26 cellular contexts compared by ENCODE assay signal in genomic region chr14:82963756-82964155, GRCh38.
"Had no signal": no experiment of that assay in that cellular context is flagged by ENCODE, and none has a peak within 500 bp of the region (broad histone marks: within the 10 kb centered on the region; RNA-seq: fewer than 3 reads in every experiment).

No MANE protein-coding gene starts in this region.

- H3K4me3 Mint-ChIP-seq: mesothelial cell of epicardium; naive B cell; natural killer cell; nephron progenitor cell; neural progenitor cell; stimulated activated naive B cell treated with anti-CD40 and anti-IgM and Interleukin-4, amounts not matched to agents 10 μg/mL and 1 μg/mL and 100 μg/mL, for 72 hours had no signal

- H3K4me1 Mint-ChIP-seq: mesothelial cell of epicardium; naive B cell; natural killer cell; nephron progenitor cell; neural progenitor cell; stimulated activated naive B cell treated with anti-CD40 and anti-IgM and Interleukin-4, amounts not matched to agents 10 μg/mL and 1 μg/mL and 100 μg/mL, for 72 hours had no signal

- H3K27ac ChIP-seq: hepatocyte, left ventricle myocardium inferior, neural progenitor cell, neutrophil, right atrium auricular region, right lobe of liver, stomach, testis, thyroid gland, transverse colon, upper lobe of right lung had no signal

- H3K27me3 ChIP-seq: hepatocyte, neural progenitor cell, neutrophil, right atrium auricular region, right lobe of liver, stomach, testis, thyroid gland, transverse colon, upper lobe of right lung had no signal

- H3K9me3 ChIP-seq: left ventricle myocardium inferior, neutrophil, right atrium auricular region, right lobe of liver, stomach, testis, thyroid gland, transverse colon, upper lobe of right lung had no signal

- H3K36me3 ChIP-seq: left ventricle myocardium inferior, neural progenitor cell, neutrophil, right atrium auricular region, right lobe of liver, stomach, thyroid gland, transverse colon, upper lobe of right lung had no signal

- H3K36me3 Mint-ChIP-seq: mesothelial cell of epicardium; naive B cell; natural killer cell; neural progenitor cell; stimulated activated naive B cell treated with anti-CD40 and anti-IgM and Interleukin-4, amounts not matched to agents 10 μg/mL and 1 μg/mL and 100 μg/mL, for 72 hours had no signal

- H3K27ac Mint-ChIP-seq: mesothelial cell of epicardium; natural killer cell; nephron progenitor cell; neural progenitor cell; progenitor cell of endocrine pancreas; stimulated activated naive B cell treated with anti-CD40 and anti-IgM and Interleukin-4, amounts not matched to agents 10 μg/mL and 1 μg/mL and 100 μg/mL, for 72 hours had no signal

- FAIRE-seq: urothelium cell line had no signal

- H3K4me1 ChIP-seq: left ventricle myocardium inferior, neural progenitor cell, right atrium auricular region, right lobe of liver, stomach, testis, thyroid gland, transverse colon, upper lobe of right lung had no signal

- H3K9me3 Mint-ChIP-seq: nephron progenitor cell, neural progenitor cell had no signal

- H3K27me3 Mint-ChIP-seq: naive B cell; progenitor cell of endocrine pancreas; stimulated activated naive B cell treated with anti-CD40 and anti-IgM and Interleukin-4, amounts not matched to agents 10 μg/mL and 1 μg/mL and 100 μg/mL, for 72 hours had no signal

- H3K4me3 ChIP-seq: hepatocyte, left ventricle myocardium inferior, lung, neural progenitor cell, right atrium auricular region, right lobe of liver, stomach, testis, thyroid gland, transverse colon, upper lobe of right lung had no signal

- DNase-seq: left ventricle myocardium inferior; mesendoderm; naive B cell; natural killer cell; nephron progenitor cell; occipital lobe; right lobe of liver; stimulated activated CD4-positive, alpha-beta T cell treated with anti-CD3 and anti-CD28 coated beads, Interleukin-12 subunit alpha, Interleukin-12 subunit beta, amount 100 ng/mL, for 4 hours; stimulated activated CD4-positive, alpha-beta T cell treated with anti-CD3 and anti-CD28 coated beads, Interleukin-15, amount 100 ng/mL, for 24 hours; stimulated activated CD4-positive, alpha-beta T cell treated with anti-CD3 and anti-CD28 coated beads, Interleukin-2, amount 100 ng/mL, for 24 hours; stimulated activated CD4-positive, alpha-beta T cell treated with anti-CD3 and anti-CD28 coated beads, Interleukin-4, amount 100 ng/mL, for 1 hour; stimulated activated naive B cell treated with anti-CD40 and anti-IgM and Interleukin-4, amounts not matched to agents 10 μg/mL and 1 μg/mL and 100 μg/mL, for 72 hours; stimulated activated naive CD8-positive, alpha-beta T cell treated with anti-CD3 and anti-CD28 coated beads, Interleukin-15, Interleukin-2, amounts not matched to agents 100 U/mL and 50 U/mL, for 24 hours; stomach; testis; thyroid gland; transverse colon; upper lobe of right lung had no signal
